26 cellular contexts compared by ENCODE assay signal in the genomic region with DNA sequence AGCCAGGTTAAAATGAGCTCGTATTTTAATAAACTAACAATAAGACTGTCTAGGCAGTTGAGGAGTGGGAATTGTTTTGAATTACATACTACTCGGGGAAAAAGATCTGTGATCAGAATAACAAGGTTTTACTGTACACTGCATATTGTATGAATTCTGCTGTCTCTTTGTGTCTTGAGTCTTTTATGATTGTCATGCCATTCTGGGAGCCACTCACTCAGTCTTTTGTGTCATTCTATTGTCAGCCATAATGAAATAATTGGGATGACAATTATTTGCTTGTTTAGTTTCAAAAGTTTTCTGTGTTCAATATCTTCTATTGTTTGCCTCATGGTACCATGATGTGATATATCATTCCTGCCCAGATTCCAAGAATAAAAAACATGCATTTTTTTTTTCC.
DNase-seq lines count a peak whose midpoint lies in the region; ATAC-seq and TF ChIP-seq lines count a peak whose summit lies in the region.
"Had no signal": no experiment of that assay in that cellular context is flagged by ENCODE, and none has a peak within 500 bp of the region (broad histone marks: within the 10 kb centered on the region; RNA-seq: fewer than 3 reads in every experiment).

No MANE protein-coding gene starts in this region.

- no peaks in the 10 kb centered on the region for H3K79me1 ChIP-seq in mesendoderm (ENCODE audit: low read length)

- no peak overlapping the region for H3K4me3 ChIP-seq in mesendoderm (ENCODE audit: low read length)
- H3K4me3 ChIP-seq in suprapubic skin: no peak overlapping the region
- no peak overlapping the region for H3K4me3 ChIP-seq in psoas muscle
- H3K4me3 ChIP-seq: BLaER1 treated with 17β-estradiol and CSF1 and Interleukin-3, amounts not matched to agents 10 nM and 100 nM; GM12878; SJSA1 had no signal

- no peaks in the 10 kb centered on the region for H3K79me2 ChIP-seq in mesendoderm (ENCODE audit: control insufficient read depth, insufficient read depth, low read length)

- TF ChIP-seq CTCF in suprapubic skin (IDR thresholded peaks at IDR 0.05) (no peak), psoas muscle (IDR thresholded peaks at IDR 0.05) (no peak)

- no peak overlapping the region for H4K5ac ChIP-seq in mesendoderm (ENCODE audit: low read length)

- DNase-seq in NCI-H146 (lab: John Stamatoyannopoulos, UW) (peak; percentile 19), NCI-H146 treated with DMSO at 0.1 percent for 48 hours (lab: John Stamatoyannopoulos, UW; ENCODE audit: unreplicated experiment) (no peak), mesendoderm (no peak), retina (peak; percentile 40), COLO829 (ENCODE audit: low spot score) (no peak), suprapubic skin (ENCODE audit: low spot score in 2 of 2) (no peak), psoas muscle (no peak)
- DNase-seq: CD4-positive, alpha-beta T cell; DMS 273 treated with DMSO at 0.1 percent for 48 hours; DMS79; GDM1; NCI-H1417 treated with DMSO at 0.1 percent for 48 hours; NCI-H2029 treated with DMSO at 0.1 percent for 48 hours; NCI-H2171; NCI-H226; NCI-H510A; NCI-H69; Right ventricle myocardium superior; RPMI8226 had no signal

- H3K27me3 ChIP-seq in mesendoderm (ENCODE audit: insufficient read depth, low read length, poor library complexity) (no peaks in the 10 kb centered on the region), suprapubic skin (no peaks in the 10 kb centered on the region), psoas muscle (ENCODE audit: insufficient read depth in 3 of 3, low read length in 2 of 3) (no peaks in the 10 kb centered on the region)
- H3K27me3 ChIP-seq: BLaER1 treated with 17β-estradiol and CSF1 and Interleukin-3, amounts not matched to agents 10 nM and 100 nM; SJSA1 had no signal

- no peak overlapping the region for H4K8ac ChIP-seq in mesendoderm (ENCODE audit: low read depth, low read length)

- no peak overlapping the region for H2BK120ac ChIP-seq in mesendoderm (ENCODE audit: low read depth, low read length)

- no peaks in the 10 kb centered on the region for H3K9me3 ChIP-seq in suprapubic skin
- H3K9me3 ChIP-seq in psoas muscle: no peaks in the 10 kb centered on the region
- H3K9me3 ChIP-seq: SJSA1 had no signal

- H2BK5ac ChIP-seq in mesendoderm (ENCODE audit: low read length): no peak overlapping the region

- no peak overlapping the region for H3K4ac ChIP-seq in mesendoderm (ENCODE audit: low read depth, low read length)

- H3K4me2 ChIP-seq in mesendoderm (ENCODE audit: low read length): no peak overlapping the region
- H3K4me2 ChIP-seq: KMS-11 had no signal

- intact Hi-C loops in psoas muscle (cut with DNase I): no loop called here

- H3K27ac ChIP-seq in angular gyrus (ENCODE audit: low read depth, low read length): peak overlapping the region; percentile 30
- no peak overlapping the region for H3K27ac ChIP-seq in mesendoderm (ENCODE audit: low read depth, low read length)
- no peak overlapping the region for H3K27ac ChIP-seq in suprapubic skin
- no peak overlapping the region for H3K27ac ChIP-seq in psoas muscle
- H3K27ac ChIP-seq: BLaER1 treated with 17β-estradiol and CSF1 and Interleukin-3, amounts not matched to agents 10 nM and 100 nM; HL-60; KMS-11; SJSA1 had no signal

- H2BK15ac ChIP-seq in mesendoderm (replicated peaks; ENCODE audit: low read depth): peak overlapping the region; percentile 45

- H3K4me1 ChIP-seq in mesendoderm (ENCODE audit: control insufficient read depth, low read depth, low read length): peaks cover 3% of the 10 kb centered on the region
- H3K4me1 ChIP-seq in suprapubic skin: peaks cover 23% of the 10 kb centered on the region
- peaks cover 12% of the 10 kb centered on the region for H3K4me1 ChIP-seq in psoas muscle
- H3K4me1 ChIP-seq: SJSA1 had no signal

- no peak overlapping the region for H3K18ac ChIP-seq in mesendoderm (ENCODE audit: low read length)

- no CpG with 5 or more reads among the region's 2 CpGs for WGBS in mesendoderm (ENCODE audit: extremely low coverage, insufficient coverage, low lambda C conversion rate)
- 91% methylated on average over 2 of the region's 2 CpGs for WGBS in suprapubic skin
- WGBS in psoas muscle, 3 donors: 71 to 92% (median 84%) methylated on average over 2 of the region's 2 CpGs

- H3K23ac ChIP-seq in mesendoderm (ENCODE audit: low read length): no peak overlapping the region

- no peak overlapping the region for H3K56ac ChIP-seq in mesendoderm (ENCODE audit: low read length)

- H3K36me3 ChIP-seq in mesendoderm (ENCODE audit: control insufficient read depth, insufficient read depth, low read length): no peaks in the 10 kb centered on the region
- H3K36me3 ChIP-seq in suprapubic skin: no peaks in the 10 kb centered on the region
- H3K36me3 ChIP-seq in psoas muscle (ENCODE audit: insufficient read depth in 1 of 2, low read depth in 1 of 2): no peaks in the 10 kb centered on the region
- H3K36me3 ChIP-seq: BLaER1 treated with 17β-estradiol and CSF1 and Interleukin-3, amounts not matched to agents 10 nM and 100 nM; SJSA1 had no signal

- ATAC-seq in psoas muscle: no peak
- ATAC-seq: GM12878, HCT116 had no signal

- TF ChIP-seq POLR2A in suprapubic skin (IDR thresholded peaks at IDR 0.05): no peak

- no peak overlapping the region for H3K9ac ChIP-seq in mesendoderm (ENCODE audit: low read length)
- H3K9ac ChIP-seq: BLaER1 treated with 17β-estradiol and CSF1 and Interleukin-3, amounts not matched to agents 10 nM and 100 nM; KMS-11 had no signal

- no peak for TF ChIP-seq EP300 in suprapubic skin (IDR thresholded peaks at IDR 0.05)

- no peak overlapping the region for H2AK5ac ChIP-seq in mesendoderm (ENCODE audit: low read length)

Comparison
In these comparisons a context has a peak if more than half of its experiments do, and no peak if none do; other contexts are left out.
1. DNase-seq: peak in NCI-H146 (single experiment) and retina (single experiment); none in NCI-H146 treated with DMSO at 0.1 percent for 48 hours (single experiment), mesendoderm (single experiment), COLO829 (single experiment), suprapubic skin (0 of 2) and psoas muscle (0 of 2).